In genomic region chrX:119015407-119016242, GRCh38 we compare ENCODE assay signal across 8 cellular contexts. TPM values are rescaled to one million over a fixed set of nuclear protein-coding genes. Genes with fewer than 3 reads are reported as not detected.
A peak's percentile ranks its signal among the peaks of the same experiment; 100 is the strongest.
DNase-seq lines count a peak whose midpoint lies in the region; ATAC-seq and TF ChIP-seq lines count a peak whose summit lies in the region.

No MANE protein-coding gene starts in this region.

- intact Hi-C loops in left colon (cut with DNase I, micrococcal nuclease) (no loop called here), upper lobe of right lung (cut with DNase I) (no loop called here)
- intact Hi-C loops in CD8-positive, alpha-beta T cell (cut with DNase I, micrococcal nuclease) = no loop called here

- peak; percentile 90 for ATAC-seq in GM21529 (IDR thresholded peaks at IDR 0.05; ENCODE audit: unreplicated experiment)
- ATAC-seq in left colon = no peak
- peak; percentile 78 for ATAC-seq in upper lobe of right lung
- no peak for ATAC-seq in CD8-positive, alpha-beta T cell

- no peaks in the 10 kb centered on the region for H3K9me3 ChIP-seq in upper lobe of right lung
- H3K9me3 ChIP-seq in CD8-positive, alpha-beta T cell (ENCODE audit: low read length) = no peaks in the 10 kb centered on the region

- DNase-seq in GM12865 (ENCODE audit: low read depth) (peak; percentile 57), HT1080 (ENCODE audit: low read depth) (peak; percentile 90), left colon (peak; percentile 12 to 27), upper lobe of right lung (peak; percentile 67), glutamatergic neuron (no peak)
- DNase-seq in CD8-positive, alpha-beta T cell = no peak

- H3K4me3 ChIP-seq in GM12865 (ENCODE audit: low read depth, low read length) = no peak overlapping the region
- no peak overlapping the region for H3K4me3 ChIP-seq in upper lobe of right lung
- H3K4me3 ChIP-seq in CD8-positive, alpha-beta T cell (ENCODE audit: low read depth, low read length) = no peak overlapping the region

- no peaks in the 10 kb centered on the region for H3K27me3 Mint-ChIP-seq in activated naive CD8-positive, alpha-beta T cell
- H3K27me3 Mint-ChIP-seq in CD8-positive, alpha-beta T cell (ENCODE audit: low read depth) = no peaks in the 10 kb centered on the region
- H3K27me3 Mint-ChIP-seq in glutamatergic neuron (ENCODE audit: unreplicated experiment) = no peaks in the 10 kb centered on the region

- CTCF ChIA-PET in CD8-positive, alpha-beta T cell (lab: Charles Lee) = interaction anchor here (0.6 to 1.8 kb wide), 2 partner anchors 11 to 45 kb away, joined by 4 read pairs; no protein-coding TSS in a partner anchor

- H3K36me3 ChIP-seq in upper lobe of right lung = peaks cover 41% of the 10 kb centered on the region
- no peaks in the 10 kb centered on the region for H3K36me3 ChIP-seq in CD8-positive, alpha-beta T cell (ENCODE audit: insufficient read depth, low read length)

- no peaks in the 10 kb centered on the region for H3K9me3 Mint-ChIP-seq in activated naive CD8-positive, alpha-beta T cell (ENCODE audit: low read depth)
- no peaks in the 10 kb centered on the region for H3K9me3 Mint-ChIP-seq in CD8-positive, alpha-beta T cell
- no peaks in the 10 kb centered on the region for H3K9me3 Mint-ChIP-seq in glutamatergic neuron (ENCODE audit: unreplicated experiment)

- peaks cover 8% of the 10 kb centered on the region for H3K36me3 Mint-ChIP-seq in activated naive CD8-positive, alpha-beta T cell
- peaks cover 11% of the 10 kb centered on the region for H3K36me3 Mint-ChIP-seq in CD8-positive, alpha-beta T cell
- no peaks in the 10 kb centered on the region for H3K36me3 Mint-ChIP-seq in glutamatergic neuron (ENCODE audit: unreplicated experiment)

- H3K4me3 Mint-ChIP-seq in activated naive CD8-positive, alpha-beta T cell = no peak overlapping the region
- no peak overlapping the region for H3K4me3 Mint-ChIP-seq in CD8-positive, alpha-beta T cell
- H3K4me3 Mint-ChIP-seq in glutamatergic neuron (ENCODE audit: unreplicated experiment) = no peak overlapping the region

- H3K27ac ChIP-seq in upper lobe of right lung = no peak overlapping the region
- H3K27ac ChIP-seq in CD8-positive, alpha-beta T cell (ENCODE audit: low read depth, low read length) = no peak overlapping the region

- no peaks in the 10 kb centered on the region for H3K4me1 ChIP-seq in upper lobe of right lung
- no peaks in the 10 kb centered on the region for H3K4me1 ChIP-seq in CD8-positive, alpha-beta T cell (ENCODE audit: insufficient read depth, low read length)

- H3K27me3 ChIP-seq in upper lobe of right lung = no peaks in the 10 kb centered on the region
- no peaks in the 10 kb centered on the region for H3K27me3 ChIP-seq in CD8-positive, alpha-beta T cell (ENCODE audit: insufficient read depth, low read length)

- POLR2A ChIA-PET in CD8-positive, alpha-beta T cell (lab: Charles Lee) = interaction anchor here (1.6 kb wide), 1 partner anchor 11 kb away, joined by 3 read pairs; no protein-coding TSS in a partner anchor

- no peak for TF ChIP-seq CTCF in GM12865 (IDR thresholded peaks at IDR 0.05; ENCODE audit: insufficient read depth, low read depth, low read length, missing control alignments)
- TF ChIP-seq CTCF in upper lobe of right lung (IDR thresholded peaks at IDR 0.05) = no peak
- TF ChIP-seq CTCF in CD8-positive, alpha-beta T cell (IDR thresholded peaks at IDR 0.05) = no peak
- TF ChIP-seq CTCF in glutamatergic neuron (IDR thresholded peaks at IDR 0.05; ENCODE audit: partially characterized antibody, unreplicated experiment) = no peak

- H3K27ac Mint-ChIP-seq in activated naive CD8-positive, alpha-beta T cell = peak overlapping the region; percentile 58
- H3K27ac Mint-ChIP-seq in CD8-positive, alpha-beta T cell = no peak overlapping the region
- H3K27ac Mint-ChIP-seq in glutamatergic neuron (ENCODE audit: unreplicated experiment) = no peak overlapping the region

- H3K4me1 Mint-ChIP-seq in activated naive CD8-positive, alpha-beta T cell (ENCODE audit: low read depth) = peaks cover 13% of the 10 kb centered on the region
- H3K4me1 Mint-ChIP-seq in CD8-positive, alpha-beta T cell (ENCODE audit: low read depth) = no peaks in the 10 kb centered on the region
- H3K4me1 Mint-ChIP-seq in glutamatergic neuron (ENCODE audit: low read depth, unreplicated experiment) = no peaks in the 10 kb centered on the region

RNA-seq across cellular contexts. Expression of gene LONRF3, which starts 41.2 kb away (rescaled TPM):
- total RNA-seq in HT1080 (2014; rRNA removed; shearing (Covaris generic)) = 0.77 TPM in 1 of 2 replicates, not detected in the other
- polyA plus RNA-seq in HT1080 (2015; cell fraction: cytosol; rRNA removed) = 0.03 and 0.11 TPM in 2 replicates
- not detected in 2 replicates for polyA plus RNA-seq in HT1080 (2015; cell fraction: nucleus; rRNA removed)
- total RNA-seq in left colon (10 to 100 TPM; 10.8 to 11.1 TPM), upper lobe of right lung (24.4 TPM), glutamatergic neuron (ENCODE audit: unreplicated experiment) (0.29 TPM)
- total RNA-seq in CD8-positive, alpha-beta T cell = 1 to 10 TPM; 3.8 to 4.3 TPM

RNA-seq across cellular contexts. Expression of gene CT47C1, which starts 57.2 kb away (rescaled TPM):
- total RNA-seq in HT1080 (2014; rRNA removed; shearing (Covaris generic)) = 0.10 TPM in 1 of 2 replicates, not detected in the other
- 0.06 and 0.07 TPM in 2 replicates for polyA plus RNA-seq in HT1080 (2015; cell fraction: cytosol; rRNA removed)
- 0.24 TPM in 1 of 2 replicates, not detected in the other for polyA plus RNA-seq in HT1080 (2015; cell fraction: nucleus; rRNA removed)
- not detected for total RNA-seq in left colon
- total RNA-seq in upper lobe of right lung = not detected
- not detected for total RNA-seq in CD8-positive, alpha-beta T cell
- total RNA-seq in glutamatergic neuron (ENCODE audit: unreplicated experiment) = not detected

Comparison
In these comparisons a context has a peak if more than half of its experiments do, and no peak if none do; other contexts are left out.
1. DNase-seq: peak in GM12865 (single experiment), HT1080 (single experiment), left colon (2 of 2) and upper lobe of right lung (single experiment); none in CD8-positive, alpha-beta T cell (0 of 7) and glutamatergic neuron (single experiment).
2. ATAC-seq: peak in GM21529 (single experiment) and upper lobe of right lung (single experiment); none in left colon (single experiment) and CD8-positive, alpha-beta T cell (single experiment).